15 cellular contexts compared by ENCODE assay signal in the genomic region with DNA sequence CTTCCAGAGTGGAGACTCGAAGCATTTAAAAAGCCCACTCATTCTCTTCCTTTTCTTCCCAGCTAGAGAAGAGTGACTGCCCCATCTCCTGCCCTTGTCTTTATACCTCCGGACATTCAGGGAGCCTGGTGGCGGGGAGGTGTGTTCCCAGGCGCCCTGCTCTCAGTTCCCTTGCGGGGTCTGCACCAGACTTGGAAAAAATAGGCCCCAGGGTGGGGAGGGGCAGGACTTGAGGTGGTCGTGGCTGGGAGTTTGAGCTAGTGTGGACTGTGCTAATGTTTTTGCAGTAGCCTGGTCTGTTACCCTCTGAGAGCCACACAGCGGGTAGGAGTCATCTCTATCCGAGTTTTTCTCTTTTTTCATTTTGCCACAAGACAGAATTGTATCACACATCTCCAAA.
DNase-seq lines count a peak whose midpoint lies in the region; ATAC-seq and TF ChIP-seq lines count a peak whose summit lies in the region.
"Had no signal": no experiment of that assay in that cellular context is flagged by ENCODE, and none has a peak within 500 bp of the region (broad histone marks: within the 10 kb centered on the region; RNA-seq: fewer than 3 reads in every experiment).

No MANE protein-coding gene starts in this region.

- H3K18ac ChIP-seq in mesenchymal stem cell (ENCODE audit: low read depth in 1 of 2, low read length in 2 of 2), result no peak overlapping the region

- no peak overlapping the region for H3K4ac ChIP-seq in mesenchymal stem cell (ENCODE audit: low read depth in 1 of 2, low read length in 2 of 2)

- no peak overlapping the region for H3K9ac ChIP-seq in mesenchymal stem cell (ENCODE audit: low read length)

- peak overlapping the region; percentile 9 for H2BK15ac ChIP-seq in mesenchymal stem cell (ENCODE audit: low read depth, poor library complexity, severe bottlenecking)

- TF ChIP-seq CTCF in RWPE1 (conservative IDR thresholded peaks at IDR 0.05; ENCODE audit: low read depth) (no peak), coronary artery (IDR thresholded peaks at IDR 0.05) (no peak)

- H3K4me3 ChIP-seq in coronary artery (no peak overlapping the region), mesenchymal stem cell (ENCODE audit: insufficient read depth in 1 of 2, low read depth in 1 of 2, low read length in 2 of 2) (no peak overlapping the region)
- H3K4me3 ChIP-seq: BLaER1 treated with 17β-estradiol and CSF1 and Interleukin-3, amounts not matched to agents 10 nM and 100 nM; GM12878 had no signal

- H3K9me3 Mint-ChIP-seq in stimulated activated naive B cell treated with anti-CD40 and anti-IgM and Interleukin-4, amounts not matched to agents 10 μg/mL and 1 μg/mL and 100 μg/mL, for 72 hours, result no peaks in the 10 kb centered on the region
- H3K9me3 Mint-ChIP-seq in stimulated activated memory B cell treated with anti-CD40 and anti-IgM and Interleukin-4, amounts not matched to agents 10 μg/mL and 1 μg/mL and 100 μg/mL, for 72 hours, result no peaks in the 10 kb centered on the region
- H3K9me3 Mint-ChIP-seq: CD4-positive, alpha-beta T cell had no signal

- H2BK5ac ChIP-seq in mesenchymal stem cell (ENCODE audit: low read depth, low read length, poor library complexity, severe bottlenecking), result no peak overlapping the region

- no peak overlapping the region for H4K91ac ChIP-seq in mesenchymal stem cell (ENCODE audit: low read length)

- 93% methylated on average over 8 of the region's 8 CpGs for WGBS in mesenchymal stem cell

- POLR2A ChIA-PET in RWPE1 (lab: Yijun Ruan, JAX; ENCODE audit: low non-redundant PET), result no interaction called here

- H3K36me3 Mint-ChIP-seq in stimulated activated naive B cell treated with anti-CD40 and anti-IgM and Interleukin-4, amounts not matched to agents 10 μg/mL and 1 μg/mL and 100 μg/mL, for 72 hours, result peaks cover 5 to 29% of the 10 kb centered on the region in 2 donors
- peaks cover 34% of the 10 kb centered on the region for H3K36me3 Mint-ChIP-seq in stimulated activated memory B cell treated with anti-CD40 and anti-IgM and Interleukin-4, amounts not matched to agents 10 μg/mL and 1 μg/mL and 100 μg/mL, for 72 hours

- ATAC-seq in stimulated activated naive B cell treated with anti-CD40 and anti-IgM and Interleukin-4, amounts not matched to agents 10 μg/mL and 1 μg/mL and 100 μg/mL, for 72 hours (replicated peaks), result no peak
- ATAC-seq in stimulated activated memory B cell treated with anti-CD40 and anti-IgM and Interleukin-4, amounts not matched to agents 10 μg/mL and 1 μg/mL and 100 μg/mL, for 72 hours, result no peak
- ATAC-seq: GM12878 had no signal

- DNase-seq in RWPE1 (ENCODE audit: low spot score) (no peak), coronary artery (ENCODE audit: low spot score) (peak; percentile 38), mesenchymal stem cell (no peak), LoVo (ENCODE audit: low spot score) (no peak), C1 segment of cervical spinal cord (lab: John Stamatoyannopoulos, UW) (no peak)
- no peak for DNase-seq in stimulated activated naive B cell treated with anti-CD40 and anti-IgM and Interleukin-4, amounts not matched to agents 10 μg/mL and 1 μg/mL and 100 μg/mL, for 72 hours
- DNase-seq in effector CD8-positive, alpha-beta T cell (lab: John Stamatoyannopoulos, UW), result no peak
- DNase-seq: ACHN; Calu3; CD4-positive, alpha-beta T cell; DMS 273 treated with DMSO at 0.1 percent for 48 hours; HCEC 1CT had no signal

- no peaks in the 10 kb centered on the region for H3K27me3 ChIP-seq in mesenchymal stem cell (ENCODE audit: control insufficient read depth in 1 of 2, insufficient read depth in 1 of 2, low read length in 2 of 2)
- H3K27me3 ChIP-seq: BLaER1 treated with 17β-estradiol and CSF1 and Interleukin-3, amounts not matched to agents 10 nM and 100 nM had no signal

- CTCF ChIA-PET in RWPE1 (lab: Yijun Ruan, JAX), result interaction anchor here (0.6 to 0.7 kb wide), 2 partner anchors 14 to 133 kb away, joined by 3 read pairs; no protein-coding TSS in a partner anchor

- H3K23ac ChIP-seq in mesenchymal stem cell (ENCODE audit: low read length in 2 of 2), result no peak overlapping the region

- no peak overlapping the region for H2AK5ac ChIP-seq in mesenchymal stem cell (ENCODE audit: low read length, severe bottlenecking)

- H3K4me3 Mint-ChIP-seq in stimulated activated naive B cell treated with anti-CD40 and anti-IgM and Interleukin-4, amounts not matched to agents 10 μg/mL and 1 μg/mL and 100 μg/mL, for 72 hours, result no peak overlapping the region
- no peak overlapping the region for H3K4me3 Mint-ChIP-seq in stimulated activated memory B cell treated with anti-CD40 and anti-IgM and Interleukin-4, amounts not matched to agents 10 μg/mL and 1 μg/mL and 100 μg/mL, for 72 hours
- H3K4me3 Mint-ChIP-seq: CD4-positive, alpha-beta T cell had no signal

- no peak overlapping the region for H3K4me2 ChIP-seq in mesenchymal stem cell (ENCODE audit: low read length, poor library complexity, severe bottlenecking)

- no peak overlapping the region for H4K8ac ChIP-seq in mesenchymal stem cell (ENCODE audit: low read length)

- H3K27ac Mint-ChIP-seq in stimulated activated naive B cell treated with anti-CD40 and anti-IgM and Interleukin-4, amounts not matched to agents 10 μg/mL and 1 μg/mL and 100 μg/mL, for 72 hours, result peak overlapping the region; percentile 31
- H3K27ac Mint-ChIP-seq in stimulated activated memory B cell treated with anti-CD40 and anti-IgM and Interleukin-4, amounts not matched to agents 10 μg/mL and 1 μg/mL and 100 μg/mL, for 72 hours, result no peak overlapping the region
- H3K27ac Mint-ChIP-seq: CD4-positive, alpha-beta T cell had no signal

- peaks cover 45% of the 10 kb centered on the region for H3K79me1 ChIP-seq in mesenchymal stem cell (replicated peaks; ENCODE audit: low read length, poor library complexity, severe bottlenecking)

- H3K14ac ChIP-seq in mesenchymal stem cell (ENCODE audit: low read length in 2 of 2), result no peak overlapping the region

- H3K27me3 Mint-ChIP-seq in stimulated activated naive B cell treated with anti-CD40 and anti-IgM and Interleukin-4, amounts not matched to agents 10 μg/mL and 1 μg/mL and 100 μg/mL, for 72 hours, result no peaks in the 10 kb centered on the region
- no peaks in the 10 kb centered on the region for H3K27me3 Mint-ChIP-seq in stimulated activated memory B cell treated with anti-CD40 and anti-IgM and Interleukin-4, amounts not matched to agents 10 μg/mL and 1 μg/mL and 100 μg/mL, for 72 hours
- H3K27me3 Mint-ChIP-seq: CD4-positive, alpha-beta T cell had no signal

- no peak overlapping the region for H2BK12ac ChIP-seq in mesenchymal stem cell (ENCODE audit: low read length in 2 of 2)

- no peak overlapping the region for H2AFZ ChIP-seq in mesenchymal stem cell (ENCODE audit: low read depth, low read length)

- H3K4me1 Mint-ChIP-seq in stimulated activated naive B cell treated with anti-CD40 and anti-IgM and Interleukin-4, amounts not matched to agents 10 μg/mL and 1 μg/mL and 100 μg/mL, for 72 hours, result peaks cover 0 to 2% of the 10 kb centered on the region in 2 donors
- peaks cover 18% of the 10 kb centered on the region for H3K4me1 Mint-ChIP-seq in stimulated activated memory B cell treated with anti-CD40 and anti-IgM and Interleukin-4, amounts not matched to agents 10 μg/mL and 1 μg/mL and 100 μg/mL, for 72 hours

- peaks cover 11 to 29% of the 10 kb centered on the region in 2 experiments for H3K36me3 ChIP-seq in mesenchymal stem cell (ENCODE audit: control insufficient read depth in 1 of 2, insufficient read depth in 2 of 2, low read depth in 1 of 2, low read length in 2 of 2)

- no peaks in the 10 kb centered on the region for H3K9me3 ChIP-seq in mesenchymal stem cell (ENCODE audit: control insufficient read depth, low read length)
- H3K9me3 ChIP-seq: BLaER1 treated with 17β-estradiol and CSF1 and Interleukin-3, amounts not matched to agents 10 nM and 100 nM had no signal

- no peak overlapping the region for H2BK120ac ChIP-seq in mesenchymal stem cell (ENCODE audit: low read depth, low read length)

- H3K4me1 ChIP-seq in mesenchymal stem cell (ENCODE audit: control insufficient read depth, insufficient read depth, low read depth, low read length), result peaks cover 2% of the 10 kb centered on the region

- H3K27ac ChIP-seq in RWPE1, result peak overlapping the region; percentile 11; the same call in 1 of the 2 replicates
- no peak overlapping the region for H3K27ac ChIP-seq in coronary artery
- no peak overlapping the region for H3K27ac ChIP-seq in mesenchymal stem cell (ENCODE audit: low read length, poor library complexity, severe bottlenecking)
- H3K27ac ChIP-seq: BLaER1 treated with 17β-estradiol and CSF1 and Interleukin-3, amounts not matched to agents 10 nM and 100 nM had no signal
